In genomic region chr11:62705880-62706831, GRCh38 we compare ENCODE assay signal across 8 cellular contexts. TPM values are rescaled to one million over a fixed set of nuclear protein-coding genes. Genes with fewer than 3 reads are reported as not detected.
DNase-seq lines count a peak whose midpoint lies in the region; ATAC-seq and TF ChIP-seq lines count a peak whose summit lies in the region.

No MANE protein-coding gene starts in this region.

- peak; percentile 94 for DNase-seq in NCI-H1930 (lab: John Stamatoyannopoulos, UW)
- peak; percentile 91 for DNase-seq in T-helper 2 cell treated with Interferon-gamma antibody and Interleukin-4, amounts not matched to agents 5 μg/mL and 100 μg/mL, for 36 hours (ENCODE audit: low spot score)
- peak; percentile 85 to 98 for DNase-seq in ascending aorta (ENCODE audit: low spot score in 2 of 2)
- DNase-seq in right cardiac atrium, result peak; percentile 97 to 98 (median 98)
- DNase-seq in pulmonary artery endothelial cell (ENCODE audit: low read depth, low spot score), result peak; percentile 74

- peak overlapping the region; percentile 81 for H3K27ac Mint-ChIP-seq in T-helper 2 cell treated with Interferon-gamma antibody and Interleukin-4, amounts not matched to agents 5 μg/mL and 100 μg/mL, for 36 hours

- H3K4me3 ChIP-seq in GM12875 (ENCODE audit: low read depth, low read length) (peak overlapping the region; percentile 66), ascending aorta (peak overlapping the region; percentile 75 to 76), right cardiac atrium (ENCODE audit: low read length) (peak overlapping the region; percentile 89), urinary bladder (ENCODE audit: low read depth, low read length) (peak overlapping the region; percentile 69)

- H3K27ac ChIP-seq in ascending aorta (peak overlapping the region; percentile 61 to 86), right cardiac atrium (ENCODE audit: low read length) (peak overlapping the region; percentile 99), urinary bladder (ENCODE audit: low read depth) (no peak overlapping the region)

- H3K27me3 Mint-ChIP-seq in T-helper 2 cell treated with Interferon-gamma antibody and Interleukin-4, amounts not matched to agents 5 μg/mL and 100 μg/mL, for 36 hours (ENCODE audit: low read depth), result no peaks in the 10 kb centered on the region

- H3K9me3 Mint-ChIP-seq in T-helper 2 cell treated with Interferon-gamma antibody and Interleukin-4, amounts not matched to agents 5 μg/mL and 100 μg/mL, for 36 hours, result no peaks in the 10 kb centered on the region

- WGBS in right cardiac atrium, result 4% methylated on average over 73 of the region's 73 CpGs
- 4% methylated on average over 73 of the region's 73 CpGs for WGBS in urinary bladder

- H3K4me1 ChIP-seq in ascending aorta (peaks cover 8 to 21% of the 10 kb centered on the region in 2 donors), right cardiac atrium (ENCODE audit: control insufficient read depth, insufficient read depth, low read length) (peaks cover 15% of the 10 kb centered on the region), urinary bladder (ENCODE audit: insufficient read depth) (no peaks in the 10 kb centered on the region)

- peak; percentile 44 for ATAC-seq in HG02938 (IDR thresholded peaks at IDR 0.05; ENCODE audit: unreplicated experiment)
- peak; percentile 89 for ATAC-seq in right cardiac atrium

- H3K4me1 Mint-ChIP-seq in T-helper 2 cell treated with Interferon-gamma antibody and Interleukin-4, amounts not matched to agents 5 μg/mL and 100 μg/mL, for 36 hours (ENCODE audit: low read depth), result peaks cover 38% of the 10 kb centered on the region

- no peaks in the 10 kb centered on the region for H3K9me3 ChIP-seq in ascending aorta
- H3K9me3 ChIP-seq in right cardiac atrium (ENCODE audit: control insufficient read depth, low read length), result no peaks in the 10 kb centered on the region

- H3K36me3 ChIP-seq in ascending aorta (peaks cover 2 to 7% of the 10 kb centered on the region in 2 donors), urinary bladder (ENCODE audit: insufficient read depth) (no peaks in the 10 kb centered on the region)

- peaks cover 25% of the 10 kb centered on the region for H3K36me3 Mint-ChIP-seq in T-helper 2 cell treated with Interferon-gamma antibody and Interleukin-4, amounts not matched to agents 5 μg/mL and 100 μg/mL, for 36 hours (ENCODE audit: low read depth)

- H3K27me3 ChIP-seq in ascending aorta (no peaks in the 10 kb centered on the region), right cardiac atrium (ENCODE audit: control insufficient read depth, insufficient read depth) (no peaks in the 10 kb centered on the region)

- intact Hi-C loops in ascending aorta (cut with DNase I) (loop anchor here (2.0 to 5.0 kb wide), 3 partner anchors 53 to 126 kb away; partner anchors contain the start of genes INTS5, POLR2G, STX5 and TEX54), right cardiac atrium (cut with DNase I) (no loop called here)

- H3K4me3 Mint-ChIP-seq in T-helper 2 cell treated with Interferon-gamma antibody and Interleukin-4, amounts not matched to agents 5 μg/mL and 100 μg/mL, for 36 hours, result peak overlapping the region; percentile 93

- no peak for TF ChIP-seq CTCF in GM12875 (IDR thresholded peaks at IDR 0.05; ENCODE audit: borderline replicate concordance, insufficient read depth, low read depth, low read length)
- no peak for TF ChIP-seq CTCF in ascending aorta (IDR thresholded peaks at IDR 0.05)

RNA-seq across cellular contexts. Expression of gene BSCL2, which starts 1.1 kb away (rescaled TPM):
- total RNA-seq in ascending aorta (55.9 TPM), right cardiac atrium (10 to 100 TPM; 20.0 to 27.6 (median 26.5) TPM), pulmonary artery endothelial cell (18.8 and 20.9 TPM in 2 replicates), urinary bladder (25.6 TPM)
- polyA plus RNA-seq in right cardiac atrium (34.3 TPM), urinary bladder (52.6 TPM)

RNA-seq across cellular contexts. Expression of gene GNG3, which starts 1.3 kb away (rescaled TPM):
- total RNA-seq in ascending aorta (not detected), right cardiac atrium (not detected), pulmonary artery endothelial cell (not detected in 2 replicates), urinary bladder (0.37 TPM)
- polyA plus RNA-seq in right cardiac atrium (0.57 TPM), urinary bladder (0.96 TPM)

RNA-seq across cellular contexts. Expression of gene LRRN4CL, which starts 16.8 kb away (rescaled TPM):
- 12.1 TPM for total RNA-seq in ascending aorta
- 1 to 10 TPM; 1.4 to 3.3 (median 2.3) TPM for total RNA-seq in right cardiac atrium
- 3.0 TPM for polyA plus RNA-seq in right cardiac atrium
- total RNA-seq in pulmonary artery endothelial cell, result under 0.01 and 0.04 TPM in 2 replicates
- total RNA-seq in urinary bladder, result 10.9 TPM
- 16.7 TPM for polyA plus RNA-seq in urinary bladder

RNA-seq across cellular contexts. Expression of gene HNRNPUL2, which starts 21.1 kb away (rescaled TPM):
- 14.6 TPM for total RNA-seq in ascending aorta
- 10 to 100 TPM; 29.3 to 37.2 (median 35.5) TPM for total RNA-seq in right cardiac atrium
- 33.2 TPM for polyA plus RNA-seq in right cardiac atrium
- 11.6 and 14.2 TPM in 2 replicates for total RNA-seq in pulmonary artery endothelial cell
- 25.9 TPM for total RNA-seq in urinary bladder
- polyA plus RNA-seq in urinary bladder, result 50.4 TPM

RNA-seq across cellular contexts. Expression of gene TTC9C, which starts 22.1 kb away (rescaled TPM):
- total RNA-seq in ascending aorta (1.4 TPM), right cardiac atrium (10 to 100 TPM; 11.7 to 17.0 (median 14.6) TPM), pulmonary artery endothelial cell (32.8 and 34.2 TPM in 2 replicates), urinary bladder (35.6 TPM)
- polyA plus RNA-seq in right cardiac atrium (18.4 TPM), urinary bladder (27.3 TPM)
